In the genomic region with DNA sequence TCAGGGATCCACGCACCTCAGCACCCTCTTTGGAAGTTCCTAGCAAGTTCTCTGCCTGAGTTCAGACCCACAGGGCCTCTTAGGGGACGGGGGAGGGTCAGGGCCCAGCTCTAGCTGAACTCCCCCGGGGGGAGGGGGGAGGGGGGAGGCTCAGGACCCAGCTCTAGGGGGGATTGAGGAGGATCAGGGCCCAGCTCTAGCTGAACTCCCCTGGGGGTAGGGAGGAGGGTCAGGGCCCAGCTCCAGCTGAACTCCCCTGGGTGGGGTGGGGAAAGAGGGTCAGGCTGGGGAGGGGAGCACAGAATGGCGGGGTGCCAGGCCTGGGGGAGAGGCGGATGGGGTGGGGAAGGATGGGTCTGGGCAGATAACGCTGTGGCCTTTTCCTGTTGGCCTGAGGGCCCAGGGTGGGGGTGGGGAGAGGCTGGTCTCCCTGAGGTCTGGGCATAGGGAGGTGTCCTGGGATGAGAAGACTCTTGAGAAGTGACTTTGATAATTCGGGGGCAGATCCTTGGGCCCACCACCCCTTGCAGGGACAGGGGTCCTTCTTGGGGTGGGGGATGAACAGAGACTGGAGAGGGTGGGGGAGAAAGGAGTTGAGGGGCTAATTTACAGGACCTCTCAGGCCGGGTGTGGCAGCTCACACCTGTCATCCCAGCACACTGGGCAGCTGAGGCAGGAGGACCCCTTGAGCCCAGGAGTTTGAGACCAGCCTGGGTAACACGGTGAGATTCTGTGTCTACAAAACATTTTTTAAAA, we compare ENCODE assay signal across 2 cellular contexts.
TF ChIP-seq lines count a peak whose summit lies in the region.

No MANE protein-coding gene starts in this region.

TF ChIP-seq in A549, 52 proteins besides CTCF, POLR2A, EP300 and RAD21:
- TF ChIP-seq FOSB (CRISPR knock-in tag; IDR thresholded peaks at IDR 0.05) (no peak), SREBF2 (IDR thresholded peaks at IDR 0.05) (no peak), GATA3 (IDR thresholded peaks at IDR 0.05; ENCODE audit: borderline replicate concordance) (no peak), FOSL2 (IDR thresholded peaks at IDR 0.05) (no peak), FOSL2 (CRISPR knock-in tag; IDR thresholded peaks at IDR 0.05) (no peak), POLR2AphosphoS2 (conservative IDR thresholded peaks at IDR 0.05; ENCODE audit: low read length) (no peak), NFE2L2 (conservative IDR thresholded peaks at IDR 0.05; ENCODE audit: low read length) (no peak), ZC3H11A (IDR thresholded peaks at IDR 0.05) (no peak), MAZ (IDR thresholded peaks at IDR 0.05; ENCODE audit: borderline replicate concordance, low read depth, low read length) (no peak), KDM5A (IDR thresholded peaks at IDR 0.05) (no peak), TFCP2L1 (CRISPR knock-in tag; IDR thresholded peaks at IDR 0.05) (no peak), CBX2 (IDR thresholded peaks at IDR 0.05; ENCODE audit: borderline replicate concordance, low read depth) (no peak), PHF8 (IDR thresholded peaks at IDR 0.05; ENCODE audit: borderline replicate concordance, low read depth) (no peak), HOXB13 (CRISPR knock-in tag; IDR thresholded peaks at IDR 0.05; ENCODE audit: low read depth) (no peak), EHMT2 (IDR thresholded peaks at IDR 0.05; ENCODE audit: low read depth) (no peak)
- TF ChIP-seq, protein P1, sequence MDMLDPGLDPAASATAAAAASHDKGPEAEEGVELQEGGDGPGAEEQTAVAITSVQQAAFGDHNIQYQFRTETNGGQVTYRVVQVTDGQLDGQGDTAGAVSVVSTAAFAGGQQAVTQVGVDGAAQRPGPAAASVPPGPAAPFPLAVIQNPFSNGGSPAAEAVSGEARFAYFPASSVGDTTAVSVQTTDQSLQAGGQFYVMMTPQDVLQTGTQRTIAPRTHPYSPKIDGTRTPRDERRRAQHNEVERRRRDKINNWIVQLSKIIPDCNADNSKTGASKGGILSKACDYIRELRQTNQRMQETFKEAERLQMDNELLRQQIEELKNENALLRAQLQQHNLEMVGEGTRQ (IDR thresholded peaks at IDR 0.05), result no peak
- TF ChIP-seq, protein P2, sequence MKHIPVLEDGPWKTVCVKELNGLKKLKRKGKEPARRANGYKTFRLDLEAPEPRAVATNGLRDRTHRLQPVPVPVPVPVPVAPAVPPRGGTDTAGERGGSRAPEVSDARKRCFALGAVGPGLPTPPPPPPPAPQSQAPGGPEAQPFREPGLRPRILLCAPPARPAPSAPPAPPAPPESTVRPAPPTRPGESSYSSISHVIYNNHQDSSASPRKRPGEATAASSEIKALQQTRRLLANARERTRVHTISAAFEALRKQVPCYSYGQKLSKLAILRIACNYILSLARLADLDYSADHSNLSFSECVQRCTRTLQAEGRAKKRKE (CRISPR knock-in tag; IDR thresholded peaks at IDR 0.05; ENCODE audit: low read depth), result no peak
- TF ChIP-seq, protein P3, sequence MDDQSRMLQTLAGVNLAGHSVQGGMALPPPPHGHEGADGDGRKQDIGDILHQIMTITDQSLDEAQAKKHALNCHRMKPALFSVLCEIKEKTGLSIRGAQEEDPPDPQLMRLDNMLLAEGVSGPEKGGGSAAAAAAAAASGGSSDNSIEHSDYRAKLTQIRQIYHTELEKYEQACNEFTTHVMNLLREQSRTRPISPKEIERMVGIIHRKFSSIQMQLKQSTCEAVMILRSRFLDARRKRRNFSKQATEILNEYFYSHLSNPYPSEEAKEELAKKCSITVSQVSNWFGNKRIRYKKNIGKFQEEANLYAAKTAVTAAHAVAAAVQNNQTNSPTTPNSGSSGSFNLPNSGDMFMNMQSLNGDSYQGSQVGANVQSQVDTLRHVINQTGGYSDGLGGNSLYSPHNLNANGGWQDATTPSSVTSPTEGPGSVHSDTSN (IDR thresholded peaks at IDR 0.05), result no peak; the same call in 1 of the 2 replicates

TF ChIP-seq in HepG2, 621 proteins besides CTCF, POLR2A, EP300 and RAD21:
- TF ChIP-seq SETDB1 (CRISPR knock-in tag; IDR thresholded peaks at IDR 0.05; ENCODE audit: borderline replicate concordance), result no peak
- TF ChIP-seq ZSCAN9 (CRISPR knock-in tag; IDR thresholded peaks at IDR 0.05; ENCODE audit: borderline replicate concordance), result no peak
- TF ChIP-seq, protein P4, sequence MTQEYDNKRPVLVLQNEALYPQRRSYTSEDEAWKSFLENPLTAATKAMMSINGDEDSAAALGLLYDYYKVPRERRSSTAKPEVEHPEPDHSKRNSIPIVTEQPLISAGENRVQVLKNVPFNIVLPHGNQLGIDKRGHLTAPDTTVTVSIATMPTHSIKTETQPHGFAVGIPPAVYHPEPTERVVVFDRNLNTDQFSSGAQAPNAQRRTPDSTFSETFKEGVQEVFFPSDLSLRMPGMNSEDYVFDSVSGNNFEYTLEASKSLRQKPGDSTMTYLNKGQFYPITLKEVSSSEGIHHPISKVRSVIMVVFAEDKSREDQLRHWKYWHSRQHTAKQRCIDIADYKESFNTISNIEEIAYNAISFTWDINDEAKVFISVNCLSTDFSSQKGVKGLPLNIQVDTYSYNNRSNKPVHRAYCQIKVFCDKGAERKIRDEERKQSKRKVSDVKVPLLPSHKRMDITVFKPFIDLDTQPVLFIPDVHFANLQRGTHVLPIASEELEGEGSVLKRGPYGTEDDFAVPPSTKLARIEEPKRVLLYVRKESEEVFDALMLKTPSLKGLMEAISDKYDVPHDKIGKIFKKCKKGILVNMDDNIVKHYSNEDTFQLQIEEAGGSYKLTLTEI (CRISPR knock-in tag; conservative IDR thresholded peaks at IDR 0.05), result no peak
- TF ChIP-seq SYNCRIP (IDR thresholded peaks at IDR 0.05; ENCODE audit: insufficient read depth, low read depth, low read length), result no peak
- no peak for TF ChIP-seq ISL2 (CRISPR knock-in tag; IDR thresholded peaks at IDR 0.05)
- TF ChIP-seq, protein P5, sequence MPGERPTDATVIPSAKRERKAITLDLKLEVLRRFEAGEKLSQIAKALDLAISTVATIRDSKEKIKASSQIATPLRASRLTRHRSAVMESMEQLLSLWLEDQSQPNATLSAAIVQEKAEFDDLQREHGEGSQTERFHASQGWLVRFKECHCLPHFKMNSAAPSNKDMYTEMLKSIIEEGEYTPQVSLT (CRISPR knock-in tag; IDR thresholded peaks at IDR 0.05; ENCODE audit: borderline replicate concordance, low read depth), result no peak
- TF ChIP-seq AGO2 (optimal IDR thresholded peaks at IDR 0.05; ENCODE audit: low read depth, low read length), result no peak
- no peak for TF ChIP-seq PAWR (CRISPR knock-in tag; IDR thresholded peaks at IDR 0.05; ENCODE audit: borderline replicate concordance)
- no peak for TF ChIP-seq ZNF230 (CRISPR knock-in tag; IDR thresholded peaks at IDR 0.05)
- TF ChIP-seq ZNF274 (CRISPR knock-in tag; IDR thresholded peaks at IDR 0.05), result no peak
